8 cellular contexts compared by ENCODE assay signal in the genomic region with DNA sequence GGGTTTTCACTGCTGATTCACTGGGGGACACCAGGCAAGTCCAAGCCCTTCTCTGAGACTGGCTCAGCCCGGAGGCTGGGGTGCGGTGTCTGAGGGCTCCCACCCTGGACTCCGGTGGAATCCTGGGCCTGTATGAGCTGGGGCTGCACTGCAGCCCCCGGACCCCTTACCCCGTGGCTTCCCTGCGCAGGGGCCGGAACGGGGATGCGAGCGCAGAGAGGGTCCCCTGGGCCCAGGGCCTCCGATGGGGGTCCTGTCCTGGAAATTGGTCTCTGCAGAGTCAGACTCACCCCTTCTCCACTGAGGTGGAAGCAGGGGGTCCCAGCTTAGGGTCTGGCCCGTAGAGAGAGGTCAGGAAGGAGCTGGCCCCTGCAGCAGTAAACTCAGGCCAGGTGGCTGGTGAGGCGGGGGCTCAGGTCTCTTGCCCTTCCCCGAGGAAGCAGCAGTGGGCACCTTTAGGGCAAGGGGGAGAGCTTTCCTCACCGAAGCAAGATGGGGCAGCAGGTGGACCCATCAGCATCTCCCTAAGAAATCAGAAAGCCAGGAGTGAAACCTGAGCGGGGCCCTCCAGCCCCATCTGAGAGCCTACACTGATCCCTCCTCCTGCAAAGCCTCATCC. TPM values are rescaled to one million over a fixed set of nuclear protein-coding genes. Genes with fewer than 3 reads are reported as not detected.
A peak's percentile ranks its signal among the peaks of the same experiment; 100 is the strongest.
DNase-seq lines count a peak whose midpoint lies in the region; FAIRE-seq and TF ChIP-seq lines count a peak whose summit lies in the region.

No MANE protein-coding gene starts in this region.

- no peak overlapping the region for H2BK120ac ChIP-seq in H9 (ENCODE audit: low read depth, low read length, poor library complexity, severe bottlenecking)

- H3K4me3 Mint-ChIP-seq in H9, result peak overlapping the region; percentile 63 to 80
- peak overlapping the region; percentile 59 for H3K4me3 Mint-ChIP-seq in activated CD4-positive, alpha-beta memory T cell treated with anti-CD3 and anti-CD28 coated beads, Interleukin-2, amount 10 ng/mL, durations not matched to agents 7 days and 5 days
- H3K4me3 Mint-ChIP-seq in glutamatergic neuron (ENCODE audit: unreplicated experiment), result peak overlapping the region; percentile 78

- H3K9me3 ChIP-seq in H9 (ENCODE audit: control insufficient read depth, low read depth, low read length) (no peaks in the 10 kb centered on the region), skeletal muscle satellite cell (replicated peaks; ENCODE audit: low read length) (no peaks in the 10 kb centered on the region)

- H3K9me3 Mint-ChIP-seq in H9 (no peaks in the 10 kb centered on the region), glutamatergic neuron (ENCODE audit: unreplicated experiment) (peaks cover 6% of the 10 kb centered on the region)
- no peaks in the 10 kb centered on the region for H3K9me3 Mint-ChIP-seq in activated CD4-positive, alpha-beta memory T cell treated with anti-CD3 and anti-CD28 coated beads, Interleukin-2, amount 10 ng/mL, durations not matched to agents 7 days and 5 days

- H2BK15ac ChIP-seq in H9 (ENCODE audit: low read depth, low read length), result no peak overlapping the region

- H3K36me3 ChIP-seq in skeletal muscle satellite cell (ENCODE audit: insufficient read depth, low read length), result no peaks in the 10 kb centered on the region

- no peak for TF ChIP-seq POLR2A in H54 (IDR thresholded peaks at IDR 0.05; ENCODE audit: low read depth, low read length)

- H3K4me1 Mint-ChIP-seq in H9 (peaks cover 17 to 26% of the 10 kb centered on the region in 2 experiments), glutamatergic neuron (ENCODE audit: low read depth, unreplicated experiment) (peaks cover 11% of the 10 kb centered on the region)
- peaks cover 1% of the 10 kb centered on the region for H3K4me1 Mint-ChIP-seq in activated CD4-positive, alpha-beta memory T cell treated with anti-CD3 and anti-CD28 coated beads, Interleukin-2, amount 10 ng/mL, durations not matched to agents 7 days and 5 days

- CTCF ChIA-PET in activated CD4-positive, alpha-beta memory T cell treated with anti-CD3 and anti-CD28 coated beads, Interleukin-2, amount 10 ng/mL, durations not matched to agents 7 days and 5 days (lab: Charles Lee), result interaction anchor here (0.7 to 3.7 kb wide), 11 partner anchors 8 to 808 kb away, joined by 3 to 79 read pairs (median 4); no protein-coding TSS in a partner anchor

- DNase-seq in H9, result no peak
- no peak for DNase-seq in activated CD4-positive, alpha-beta memory T cell treated with anti-CD3 and anti-CD28 coated beads, Interleukin-2, amount 10 ng/mL, durations not matched to agents 7 days and 5 days
- no peak for DNase-seq in glutamatergic neuron
- DNase-seq in SHP77 treated with DMSO at 0.1 percent for 48 hours (lab: John Stamatoyannopoulos, UW), result no peak
- no peak for DNase-seq in ACHN
- no peak for DNase-seq in H54 (ENCODE audit: insufficient read length, low spot score)
- DNase-seq in anterior cingulate cortex (lab: John Stamatoyannopoulos, UW), result no peak

- POLR2A ChIA-PET in activated CD4-positive, alpha-beta memory T cell treated with anti-CD3 and anti-CD28 coated beads, Interleukin-2, amount 10 ng/mL, durations not matched to agents 7 days and 5 days (lab: Charles Lee), result interaction anchor here (1.1 to 2.6 kb wide), 3 partner anchors 38 to 213 kb away, joined by 3 to 9 read pairs (median 3); no protein-coding TSS in a partner anchor

- H3K9ac ChIP-seq in H9 (ENCODE audit: extremely low read depth, insufficient read length, low read length) (no peak overlapping the region), skeletal muscle satellite cell (ENCODE audit: low read depth, low read length) (peak overlapping the region; percentile 94)

- no peak overlapping the region for H3K18ac ChIP-seq in H9 (ENCODE audit: insufficient read length, low read depth, low read length)

- H3K23ac ChIP-seq in H9 (ENCODE audit: insufficient read length, low read depth, low read length), result no peak overlapping the region

- no peak overlapping the region for H4K91ac ChIP-seq in H9 (ENCODE audit: insufficient read length, low read depth, low read length)

- H3K79me1 ChIP-seq in H9 (ENCODE audit: insufficient read depth, low read depth, low read length, poor library complexity, severe bottlenecking), result peaks cover 4% of the 10 kb centered on the region

- no peak overlapping the region for H3T11ph ChIP-seq in H9 (ENCODE audit: low read length)

- H3K36me3 Mint-ChIP-seq in H9 (ENCODE audit: insufficient read depth in 1 of 3, low read depth in 3 of 3) (no peaks in the 10 kb centered on the region), glutamatergic neuron (ENCODE audit: unreplicated experiment) (no peaks in the 10 kb centered on the region)
- no peaks in the 10 kb centered on the region for H3K36me3 Mint-ChIP-seq in activated CD4-positive, alpha-beta memory T cell treated with anti-CD3 and anti-CD28 coated beads, Interleukin-2, amount 10 ng/mL, durations not matched to agents 7 days and 5 days (ENCODE audit: low read depth)

- H3K4ac ChIP-seq in H9 (ENCODE audit: low read depth, low read length), result no peak overlapping the region

- no peak overlapping the region for H4K5ac ChIP-seq in H9 (ENCODE audit: insufficient read length, low read depth, low read length)

- no peak overlapping the region for H2BK12ac ChIP-seq in H9 (ENCODE audit: insufficient read length, low read depth, low read length)

- H3K27ac Mint-ChIP-seq in H9 (no peak overlapping the region; a peak in 1 of 7 replicates), glutamatergic neuron (ENCODE audit: unreplicated experiment) (peak overlapping the region; percentile 52)
- H3K27ac Mint-ChIP-seq in activated CD4-positive, alpha-beta memory T cell treated with anti-CD3 and anti-CD28 coated beads, Interleukin-2, amount 10 ng/mL, durations not matched to agents 7 days and 5 days, result no peak overlapping the region

- no peak overlapping the region for H2AK5ac ChIP-seq in H9 (ENCODE audit: insufficient read length, low read length)

- no peak overlapping the region; the same call in 1 of the 2 replicates for H3K14ac ChIP-seq in H9 (ENCODE audit: insufficient read depth, low read length)

- H3K4me2 ChIP-seq in H9 (ENCODE audit: insufficient read depth, insufficient read length, low read length) (peak overlapping the region; percentile 46), skeletal muscle satellite cell (ENCODE audit: low read length) (peak overlapping the region; percentile 98)

- H3K4me1 ChIP-seq in H9 (ENCODE audit: insufficient read depth, low read length) (no peaks in the 10 kb centered on the region), skeletal muscle satellite cell (ENCODE audit: control insufficient read depth, insufficient read depth, low read length) (peaks cover 27% of the 10 kb centered on the region)

- FAIRE-seq in H54 (lab: Jason Lieb, UNC), result no peak

- H2AFZ ChIP-seq in H9 (ENCODE audit: low read length), result no peak overlapping the region

- H3K27ac ChIP-seq in H9 (ENCODE audit: insufficient read length, low read depth, low read length), result no peak overlapping the region

- no peak overlapping the region for H4K8ac ChIP-seq in H9 (replicated peaks; ENCODE audit: insufficient read length, low read depth, low read length)

- H2BK20ac ChIP-seq in H9 (ENCODE audit: low read depth, low read length, poor library complexity, severe bottlenecking), result no peak overlapping the region

- H3K27me3 Mint-ChIP-seq in H9 (ENCODE audit: low read depth) (peaks cover 5% of the 10 kb centered on the region), glutamatergic neuron (ENCODE audit: unreplicated experiment) (peaks cover 2% of the 10 kb centered on the region)
- H3K27me3 Mint-ChIP-seq in activated CD4-positive, alpha-beta memory T cell treated with anti-CD3 and anti-CD28 coated beads, Interleukin-2, amount 10 ng/mL, durations not matched to agents 7 days and 5 days, result peaks cover 17% of the 10 kb centered on the region

- in situ Hi-C loops in ACHN (cut with HindIII; ENCODE audit: low pct_ligation_motif_present, low pct_unique_long_range_greater_than_20kb, low sequenced_read_pairs), result loop anchor here (25.0 kb wide), 1 partner anchor 206 kb away; no protein-coding TSS in a partner anchor

- H3K27me3 ChIP-seq in H9 (ENCODE audit: insufficient read depth, low read length) (no peaks in the 10 kb centered on the region), skeletal muscle satellite cell (ENCODE audit: control insufficient read depth, insufficient read depth, low read length) (peaks cover 14% of the 10 kb centered on the region)

- no peaks in the 10 kb centered on the region for H4K20me1 ChIP-seq in H9 (ENCODE audit: control insufficient read depth, insufficient read depth, insufficient read length)

- H3K79me2 ChIP-seq in H9 (ENCODE audit: insufficient read depth, low read length), result peaks cover 12% of the 10 kb centered on the region; the same call in 1 of the 2 replicates

- no peak overlapping the region for H3K56ac ChIP-seq in H9 (ENCODE audit: insufficient read length, low read depth, low read length)

- H3K4me3 ChIP-seq in skeletal muscle satellite cell (ENCODE audit: low read length), result peak overlapping the region; percentile 99

- peaks cover 15% of the 10 kb centered on the region for H3K23me2 ChIP-seq in H9 (ENCODE audit: insufficient read length, low read depth, low read length, poor library complexity, severe bottlenecking)

- no CpG with 5 or more reads among the region's 16 CpGs for WGBS in H9 (ENCODE audit: extremely low coverage, insufficient read length, low lambda C conversion rate)

- TF ChIP-seq CTCF in H9 (conservative IDR thresholded peaks at IDR 0.05) (no peak), glutamatergic neuron (IDR thresholded peaks at IDR 0.05; ENCODE audit: partially characterized antibody, unreplicated experiment) (no peak)

- H2BK5ac ChIP-seq in H9 (ENCODE audit: insufficient read length, low read length), result no peak overlapping the region

RNA-seq across cellular contexts. Expression of gene VAV2, which starts 1.6 kb away (rescaled TPM):
- total RNA-seq in H9 (2021) (58.7 and 58.9 TPM in 2 replicates), glutamatergic neuron (ENCODE audit: unreplicated experiment) (270 TPM)
- total RNA-seq in activated CD4-positive, alpha-beta memory T cell treated with anti-CD3 and anti-CD28 coated beads, Interleukin-2, amount 10 ng/mL, durations not matched to agents 7 days and 5 days, result 1 to 10 TPM; 2.4 to 2.9 TPM
- total RNA-seq in skeletal muscle satellite cell (2012; rRNA removed), result 10.9 and 12.9 TPM in 2 replicates

RNA-seq across cellular contexts. Expression of gene BRD3OS, which starts 31.5 kb away (rescaled TPM):
- total RNA-seq in H9 (2021), result 16.4 and 17.8 TPM in 2 replicates
- 10 to 100 TPM in 1 of 2 experiments, 1 to 10 TPM in 1; 9.6 to 10.3 TPM for total RNA-seq in activated CD4-positive, alpha-beta memory T cell treated with anti-CD3 and anti-CD28 coated beads, Interleukin-2, amount 10 ng/mL, durations not matched to agents 7 days and 5 days
- 31.6 TPM for total RNA-seq in glutamatergic neuron (ENCODE audit: unreplicated experiment)
- total RNA-seq in skeletal muscle satellite cell (2012; rRNA removed), result 17.3 and 19.5 TPM in 2 replicates

Comparison
In these comparisons a context has a peak if more than half of its experiments do, and no peak if none do; other contexts are left out.
1. RNA of gene VAV2, which starts 1.6 kb away (total RNA-seq): 270 TPM in glutamatergic neuron (single experiment) and 58.7 to 58.9 TPM in H9; 2.4 to 2.9 TPM in activated CD4-positive, alpha-beta memory T cell treated with anti-CD3 and anti-CD28 coated beads, Interleukin-2, amount 10 ng/mL, durations not matched to agents 7 days and 5 days; every median in the first group is over 10 times any median in the second.
2. Peak in every context shown above with its lines, with median percentiles within 50 percentile points of each other: H3K4me3 Mint-ChIP-seq.